ENCODE assay signal across 10 cellular contexts in genomic region chr5:180873628-180874520, GRCh38. TPM values are rescaled to one million over a fixed set of nuclear protein-coding genes. Genes with fewer than 3 reads are reported as not detected.
DNase-seq lines count a peak whose midpoint lies in the region; ATAC-seq, FAIRE-seq and TF ChIP-seq lines count a peak whose summit lies in the region.
"Had no signal": no experiment of that assay in that cellular context is flagged by ENCODE, and none has a peak within 500 bp of the region (broad histone marks: within the 10 kb centered on the region; RNA-seq: fewer than 3 reads in every experiment).

No MANE protein-coding gene starts in this region.

- peak; percentile 85 for ATAC-seq in upper lobe of right lung

- H3K27ac ChIP-seq in esophagus muscularis mucosa (replicated peaks in 1 of 4) (peak overlapping the region; percentile 47 to 76 (median 73)), upper lobe of right lung (no peak overlapping the region)

- DNase-seq in stimulated activated CD4-positive, alpha-beta T cell treated with anti-CD3 and anti-CD28 coated beads, Interleukin-1b, Interleukin-23, amount 100 ng/mL, for 48 hours, result peak; percentile 5
- DNase-seq in stimulated activated CD4-positive, alpha-beta T cell treated with anti-CD3 and anti-CD28 coated beads, Interleukin-4, amount 100 ng/mL, for 24 hours, result no peak
- DNase-seq in RPMI7951 (ENCODE audit: low read depth), result peak; percentile 84
- DNase-seq in esophagus muscularis mucosa (ENCODE audit: extremely low spot score), result peak; percentile 83
- no peak for DNase-seq in upper lobe of right lung
- DNase-seq in GM19239 (ENCODE audit: insufficient read length, low spot score), result no peak
- no peak for DNase-seq in iPS-NIHi11 (ENCODE audit: low spot score)
- DNase-seq in middle frontal gyrus (ENCODE audit: extremely low spot score, low spot score), result no peak
- DNase-seq: hypothalamus had no signal

- H3K4me1 ChIP-seq in esophagus muscularis mucosa (peaks cover 0 to 54% (median 36%) of the 10 kb centered on the region in 4 donors), upper lobe of right lung (peaks cover 6% of the 10 kb centered on the region)

- intact Hi-C loops in esophagus muscularis mucosa (cut with DNase I), result no loop called here
- intact Hi-C loops in upper lobe of right lung (cut with DNase I), result no loop called here

- no peak for FAIRE-seq in GM19239 (lab: Jason Lieb, UNC)

- H3K9me3 ChIP-seq in esophagus muscularis mucosa, result no peaks in the 10 kb centered on the region
- no peaks in the 10 kb centered on the region for H3K9me3 ChIP-seq in upper lobe of right lung

- no peak for TF ChIP-seq CTCF in esophagus muscularis mucosa (IDR thresholded peaks at IDR 0.05)
- TF ChIP-seq CTCF in upper lobe of right lung (IDR thresholded peaks at IDR 0.05), result no peak

- 71% methylated on average over 13 of the region's 13 CpGs for WGBS in esophagus muscularis mucosa

- no peak overlapping the region for H3K4me3 ChIP-seq in esophagus muscularis mucosa
- no peak overlapping the region for H3K4me3 ChIP-seq in upper lobe of right lung

- H3K27me3 ChIP-seq in esophagus muscularis mucosa (no peaks in the 10 kb centered on the region), upper lobe of right lung (no peaks in the 10 kb centered on the region)

- no peak for TF ChIP-seq EP300 in esophagus muscularis mucosa (IDR thresholded peaks at IDR 0.05)

- TF ChIP-seq POLR2A in esophagus muscularis mucosa (IDR thresholded peaks at IDR 0.05; ENCODE audit: low read depth), result no peak

- H3K36me3 ChIP-seq in esophagus muscularis mucosa (no peaks in the 10 kb centered on the region), upper lobe of right lung (no peaks in the 10 kb centered on the region)

RNA-seq across cellular contexts. Expression of gene ZFP62, which starts 12.8 kb away (rescaled TPM):
- total RNA-seq in RPMI7951 (2014; rRNA removed; shearing (Covaris generic)), result 15.0 and 16.0 TPM in 2 replicates
- 10 to 100 TPM; 17.7 to 22.8 (median 20.5) TPM for total RNA-seq in esophagus muscularis mucosa
- total RNA-seq in upper lobe of right lung, result 22.6 TPM

RNA-seq across cellular contexts. Expression of gene BTNL8, which starts 25.1 kb away (rescaled TPM):
- total RNA-seq in RPMI7951 (2014; rRNA removed; shearing (Covaris generic)), result 0.12 and 0.29 TPM in 2 replicates
- under 1 TPM in 3 of 4 donors, not detected in 1; 0.17 to 0.58 (median 0.34) TPM for total RNA-seq in esophagus muscularis mucosa
- total RNA-seq in upper lobe of right lung, result 4.5 TPM
- total RNA-seq: G401 had no signal

Comparison
In these comparisons a context has a peak if more than half of its experiments do, and no peak if none do; other contexts are left out.
1. DNase-seq: peak in stimulated activated CD4-positive, alpha-beta T cell treated with anti-CD3 and anti-CD28 coated beads, Interleukin-1b, Interleukin-23, amount 100 ng/mL, for 48 hours (single experiment), RPMI7951 (single experiment) and esophagus muscularis mucosa (single experiment); none in stimulated activated CD4-positive, alpha-beta T cell treated with anti-CD3 and anti-CD28 coated beads, Interleukin-4, amount 100 ng/mL, for 24 hours (single experiment), upper lobe of right lung (single experiment), GM19239 (single experiment), iPS-NIHi11 (single experiment) and middle frontal gyrus (single experiment).